21 cellular contexts compared by ENCODE assay signal in genomic region chr14:62939970-62940369, GRCh38.
"Had no signal": no experiment of that assay in that cellular context is flagged by ENCODE, and none has a peak within 500 bp of the region (broad histone marks: within the 10 kb centered on the region; RNA-seq: fewer than 3 reads in every experiment).

No MANE protein-coding gene starts in this region.

- H3K27me3 ChIP-seq: esophagus muscularis mucosa, gastroesophageal sphincter, neural progenitor cell, stomach, suprapubic skin, tibial nerve had no signal

- H2AFZ ChIP-seq: neural progenitor cell had no signal

- H3K27ac ChIP-seq: coronary artery, esophagus muscularis mucosa, gastroesophageal sphincter, left ventricle myocardium inferior, neural progenitor cell, stomach, suprapubic skin, tibial nerve had no signal

- H3K36me3 ChIP-seq: esophagus muscularis mucosa, gastroesophageal sphincter, left ventricle myocardium inferior, neural progenitor cell, stomach, suprapubic skin, tibial nerve had no signal

- H3K4me1 ChIP-seq: esophagus muscularis mucosa, gastroesophageal sphincter, left ventricle myocardium inferior, stomach, suprapubic skin, tibial nerve had no signal

- H3K9ac ChIP-seq: neural progenitor cell had no signal

- DNase-seq: activated CD4-positive, alpha-beta memory T cell treated with anti-CD3 and anti-CD28 coated beads for 36 hours; activated CD4-positive, alpha-beta T cell treated with anti-CD3 and anti-CD28 coated beads for 48 hours; activated effector memory CD4-positive, alpha-beta T cell treated with Interleukin-2 at 50 U/mL for 16 hours; activated naive CD4-positive, alpha-beta T cell treated with anti-CD3 and anti-CD28 coated beads, Interleukin-2, amount 10 ng/mL, durations not matched to agents 7 days and 5 days; activated T-cell treated with anti-CD3 and anti-CD28 coated beads, Interleukin-2, amount 50 U/mL, for 72 hours; amygdala; cerebellar nuclear complex; head of caudate nucleus; hypothalamus; left ventricle myocardium inferior; naive thymus-derived CD8-positive, alpha-beta T cell; posterior cingulate gyrus; stimulated activated CD4-positive, alpha-beta T cell treated with anti-CD3 and anti-CD28 coated beads, Interleukin-15, amount 100 ng/mL, for 24 hours; stomach had no signal

- H3K9me3 ChIP-seq: esophagus muscularis mucosa, gastroesophageal sphincter, left ventricle myocardium inferior, stomach, suprapubic skin, tibial nerve had no signal

- H3K4me2 ChIP-seq: neural progenitor cell, smooth muscle cell had no signal

- H3K4me3 ChIP-seq: coronary artery, esophagus muscularis mucosa, gastroesophageal sphincter, left ventricle myocardium inferior, neural progenitor cell, smooth muscle cell, stomach, suprapubic skin, tibial nerve had no signal
